In genomic region chr14:93081875-93082570, GRCh38 we compare ENCODE assay signal across 11 cellular contexts. TPM values are rescaled to one million over a fixed set of nuclear protein-coding genes. Genes with fewer than 3 reads are reported as not detected.
DNase-seq lines count a peak whose midpoint lies in the region; ATAC-seq and TF ChIP-seq lines count a peak whose summit lies in the region.
"Had no signal": no experiment of that assay in that cellular context is flagged by ENCODE, and none has a peak within 500 bp of the region (broad histone marks: within the 10 kb centered on the region; RNA-seq: fewer than 3 reads in every experiment).

No MANE protein-coding gene starts in this region.

- peak overlapping the region; percentile 53 for H2AK5ac ChIP-seq in neuronal stem cell (ENCODE audit: low read depth, low read length)

- in situ Hi-C loops in brain microvascular endothelial cell (cut with HindIII; ENCODE audit: low pct_ligation_motif_present, low sequenced_read_pairs) = no loop called here

- no peak overlapping the region for H3K4me2 ChIP-seq in neuronal stem cell (ENCODE audit: insufficient read depth, low read length, poor library complexity, severe bottlenecking)

- no peak overlapping the region for H3K4me3 ChIP-seq in CD4-positive, alpha-beta memory T cell (ENCODE audit: low read length in 2 of 2)
- no peak overlapping the region for H3K4me3 ChIP-seq in Peyer's patch
- H3K4me3 ChIP-seq in neuronal stem cell (ENCODE audit: low read length in 2 of 2) = no peak overlapping the region
- no peak overlapping the region for H3K4me3 ChIP-seq in brain microvascular endothelial cell (ENCODE audit: low read depth, low read length)
- H3K4me3 ChIP-seq: SJSA1 had no signal

- H2BK120ac ChIP-seq in neuronal stem cell (ENCODE audit: low read depth, low read length) = no peak overlapping the region

- H3K27ac Mint-ChIP-seq in CD4-positive, alpha-beta memory T cell = peak overlapping the region; percentile 37 to 85 (median 75)
- H3K27ac Mint-ChIP-seq in activated naive CD8-positive, alpha-beta T cell treated with anti-CD3 and anti-CD28 coated beads for 36 hours = peak overlapping the region; percentile 85

- H2BK15ac ChIP-seq in neuronal stem cell (ENCODE audit: low read length) = no peak overlapping the region

- no peaks in the 10 kb centered on the region for H3K9me3 Mint-ChIP-seq in CD4-positive, alpha-beta memory T cell
- H3K9me3 Mint-ChIP-seq in activated naive CD8-positive, alpha-beta T cell treated with anti-CD3 and anti-CD28 coated beads for 36 hours = no peaks in the 10 kb centered on the region

- no peak for DNase-seq in CD4-positive, alpha-beta memory T cell
- peak in 2 of 3 donors; percentile 71 to 75 for DNase-seq in Peyer's patch
- DNase-seq in activated naive CD8-positive, alpha-beta T cell treated with anti-CD3 and anti-CD28 coated beads for 36 hours = peak; percentile 61
- DNase-seq in neuronal stem cell (ENCODE audit: low spot score) = no peak
- DNase-seq in LoVo (ENCODE audit: low spot score) = no peak
- DNase-seq in brain microvascular endothelial cell = no peak
- no peak for DNase-seq in SHP77 treated with DMSO at 0.1 percent for 48 hours (lab: John Stamatoyannopoulos, UW)
- DNase-seq: mesendoderm, NCI-H1092 had no signal

- H3K4ac ChIP-seq in neuronal stem cell (ENCODE audit: low read length) = no peak overlapping the region

- H3K4me1 ChIP-seq in CD4-positive, alpha-beta memory T cell (ENCODE audit: insufficient read depth, low read length) = peaks cover 16% of the 10 kb centered on the region
- H3K4me1 ChIP-seq in Peyer's patch (peaks cover 0 to 24% (median 20%) of the 10 kb centered on the region in 4 donors), neuronal stem cell (ENCODE audit: control insufficient read depth in 2 of 2, insufficient read depth in 1 of 2, low read depth in 1 of 2, low read length in 2 of 2) (peaks cover 0 to 22% of the 10 kb centered on the region in 2 donors)

- H3K79me1 ChIP-seq in neuronal stem cell (ENCODE audit: low read depth, low read length) = peaks cover 3% of the 10 kb centered on the region

- no peaks in the 10 kb centered on the region for H3K9me3 ChIP-seq in CD4-positive, alpha-beta memory T cell (ENCODE audit: control insufficient read depth in 1 of 2, low read length in 2 of 2)
- no peaks in the 10 kb centered on the region for H3K9me3 ChIP-seq in Peyer's patch
- H3K9me3 ChIP-seq in neuronal stem cell (replicated peaks in 1 of 2; ENCODE audit: control insufficient read depth in 2 of 2, insufficient read depth in 1 of 2, low read depth in 1 of 2, low read length in 2 of 2) = peaks cover 0 to 3% of the 10 kb centered on the region in 2 donors
- H3K9me3 ChIP-seq: SJSA1 had no signal

- H3K23ac ChIP-seq in neuronal stem cell (ENCODE audit: low read depth, low read length, poor library complexity) = no peak overlapping the region

- H3K27me3 ChIP-seq in CD4-positive, alpha-beta memory T cell (ENCODE audit: insufficient read depth, low read length) = no peaks in the 10 kb centered on the region
- H3K27me3 ChIP-seq in Peyer's patch (no peaks in the 10 kb centered on the region), neuronal stem cell (ENCODE audit: control insufficient read depth in 3 of 3, insufficient read depth in 3 of 3, low read depth in 1 of 3, low read length in 3 of 3) (no peaks in the 10 kb centered on the region), brain microvascular endothelial cell (replicated peaks) (no peaks in the 10 kb centered on the region)
- H3K27me3 ChIP-seq: SJSA1 had no signal

- H3K4me3 Mint-ChIP-seq in CD4-positive, alpha-beta memory T cell = peak overlapping the region in 4 of 8 donors; percentile 1 to 53 (median 44)
- peak overlapping the region; percentile 48 for H3K4me3 Mint-ChIP-seq in activated naive CD8-positive, alpha-beta T cell treated with anti-CD3 and anti-CD28 coated beads for 36 hours

- POLR2A ChIA-PET in CD4-positive, alpha-beta memory T cell (lab: Charles Lee; ENCODE audit: partially characterized antibody) = no interaction called here

- no CpG with 5 or more reads among the region's 14 CpGs for WGBS in neuronal stem cell (ENCODE audit: extremely low coverage in 2 of 2, insufficient read length in 2 of 2, insufficient replicate concordance in 1 of 2), 2 donors

- H4K91ac ChIP-seq in neuronal stem cell (ENCODE audit: low read depth, low read length, poor library complexity) = no peak overlapping the region

- no peak for ATAC-seq in GM19351 (IDR thresholded peaks at IDR 0.05; ENCODE audit: unreplicated experiment)

- peaks cover 1 to 11% of the 10 kb centered on the region in 2 donors for H3K36me3 Mint-ChIP-seq in CD4-positive, alpha-beta memory T cell
- H3K36me3 Mint-ChIP-seq in activated naive CD8-positive, alpha-beta T cell treated with anti-CD3 and anti-CD28 coated beads for 36 hours = peaks cover 16% of the 10 kb centered on the region

- H3K27me3 Mint-ChIP-seq in CD4-positive, alpha-beta memory T cell = no peaks in the 10 kb centered on the region
- no peaks in the 10 kb centered on the region for H3K27me3 Mint-ChIP-seq in activated naive CD8-positive, alpha-beta T cell treated with anti-CD3 and anti-CD28 coated beads for 36 hours

- H3K18ac ChIP-seq in neuronal stem cell (ENCODE audit: low read length) = peak overlapping the region; percentile 38

- H2BK12ac ChIP-seq in neuronal stem cell (ENCODE audit: low read length) = no peak overlapping the region

- CTCF ChIA-PET in CD4-positive, alpha-beta memory T cell (lab: Charles Lee; ENCODE audit: partially characterized antibody) = interaction anchor here (1.4 kb wide), 1 partner anchor 16 kb away, joined by 3 read pairs; no protein-coding TSS in a partner anchor

- H3K9ac ChIP-seq in neuronal stem cell (ENCODE audit: low read depth, low read length, poor library complexity) = no peak overlapping the region

- intact Hi-C loops in CD4-positive, alpha-beta memory T cell (cut with micrococcal nuclease) = no loop called here

- no peaks in the 10 kb centered on the region for H3K36me3 ChIP-seq in CD4-positive, alpha-beta memory T cell (ENCODE audit: insufficient read depth, low read length)
- H3K36me3 ChIP-seq in Peyer's patch (no peaks in the 10 kb centered on the region), neuronal stem cell (replicated peaks in 1 of 2; ENCODE audit: control insufficient read depth in 2 of 2, insufficient read depth in 2 of 2, low read length in 2 of 2) (no peaks in the 10 kb centered on the region), brain microvascular endothelial cell (replicated peaks) (no peaks in the 10 kb centered on the region)
- H3K36me3 ChIP-seq: SJSA1 had no signal

- H3K4me1 Mint-ChIP-seq in CD4-positive, alpha-beta memory T cell = peaks cover 17 to 53% (median 24%) of the 10 kb centered on the region in 4 donors
- H3K4me1 Mint-ChIP-seq in activated naive CD8-positive, alpha-beta T cell treated with anti-CD3 and anti-CD28 coated beads for 36 hours = peaks cover 65% of the 10 kb centered on the region

- TF ChIP-seq POLR2A in Peyer's patch (IDR thresholded peaks at IDR 0.05) = no peak

- H4K8ac ChIP-seq in neuronal stem cell (ENCODE audit: low read depth, low read length) = no peak overlapping the region

- no peak overlapping the region for H2BK5ac ChIP-seq in neuronal stem cell (ENCODE audit: low read length)

- no peak overlapping the region for H3K14ac ChIP-seq in neuronal stem cell (ENCODE audit: low read length)

- H3K27ac ChIP-seq in CD4-positive, alpha-beta memory T cell (ENCODE audit: low read depth, low read length) = no peak overlapping the region
- peak overlapping the region; percentile 23 to 74 (median 46) for H3K27ac ChIP-seq in Peyer's patch
- no peak overlapping the region for H3K27ac ChIP-seq in neuronal stem cell (replicated peaks; ENCODE audit: low read length)
- no peak overlapping the region for H3K27ac ChIP-seq in brain microvascular endothelial cell
- H3K27ac ChIP-seq: SJSA1 had no signal

- TF ChIP-seq CTCF in Peyer's patch (IDR thresholded peaks at IDR 0.05) (no peak), brain microvascular endothelial cell (IDR thresholded peaks at IDR 0.05; ENCODE audit: low read depth, low read length, missing control alignments) (no peak)

- no peak overlapping the region for H2AFZ ChIP-seq in neuronal stem cell (ENCODE audit: low read length)

RNA-seq across cellular contexts. Expression of gene ITPK1, which starts 33.7 kb away (rescaled TPM):
- 10 to 100 TPM; 26.8 to 30.0 TPM for total RNA-seq in CD4-positive, alpha-beta memory T cell
- polyA plus RNA-seq in CD4-positive, alpha-beta memory T cell = 10 to 100 TPM; 12.5 to 26.9 TPM
- 100 to 1,000 TPM; 132 to 172 (median 157) TPM for total RNA-seq in Peyer's patch
- total RNA-seq in activated naive CD8-positive, alpha-beta T cell treated with anti-CD3 and anti-CD28 coated beads for 36 hours = 10 to 100 TPM; 87.0 to 87.4 TPM
- 22.2 TPM for polyA plus RNA-seq in neuronal stem cell (2013, experiment 1 of 2)
- 24.0 TPM for polyA plus RNA-seq in neuronal stem cell (2013, experiment 2 of 2)

Comparison
In these comparisons a context has a peak if more than half of its experiments do, and no peak if none do; other contexts are left out.
1. DNase-seq: peak in Peyer's patch (2 of 3) and activated naive CD8-positive, alpha-beta T cell treated with anti-CD3 and anti-CD28 coated beads for 36 hours (single experiment); none in CD4-positive, alpha-beta memory T cell (0 of 5), neuronal stem cell (single experiment), LoVo (single experiment), brain microvascular endothelial cell (single experiment) and SHP77 treated with DMSO at 0.1 percent for 48 hours (single experiment).
2. H3K27ac ChIP-seq: peak in Peyer's patch (4 of 4); none in CD4-positive, alpha-beta memory T cell (single experiment), neuronal stem cell (single experiment) and brain microvascular endothelial cell (single experiment).